Comparison of ENCODE assay signal across 8 cellular contexts in genomic region chr6:73523434-73524123, GRCh38. TPM values are rescaled to one million over a fixed set of nuclear protein-coding genes. Genes with fewer than 3 reads are reported as not detected.
DNase-seq lines count a peak whose midpoint lies in the region; FAIRE-seq and TF ChIP-seq lines count a peak whose summit lies in the region.

No MANE protein-coding gene starts in this region.

- peaks cover 18% of the 10 kb centered on the region for H3K4me1 Mint-ChIP-seq in dendritic cell treated with granulocyte-macrophage colony-stimulating factor and Interleukin-4, amounts not matched to agents 40 ng/mL and 50 ng/mL, for 4 days (ENCODE audit: low read depth)

- intact Hi-C loops in dendritic cell treated with granulocyte-macrophage colony-stimulating factor and Interleukin-4, amounts not matched to agents 40 ng/mL and 50 ng/mL, for 4 days (cut with micrococcal nuclease) = loop anchor here (1.0 to 5.0 kb wide), 2 partner anchors 57 to 74 kb away; no protein-coding TSS in a partner anchor

- H3K9me3 Mint-ChIP-seq in dendritic cell treated with granulocyte-macrophage colony-stimulating factor and Interleukin-4, amounts not matched to agents 40 ng/mL and 50 ng/mL, for 4 days = no peaks in the 10 kb centered on the region

- peak; percentile 48; the same call in 1 of the 2 replicates for TF ChIP-seq POLR2A in H54 (IDR thresholded peaks at IDR 0.05; ENCODE audit: low read depth, low read length)

- peak overlapping the region; percentile 99 for H3K4me3 Mint-ChIP-seq in dendritic cell treated with granulocyte-macrophage colony-stimulating factor and Interleukin-4, amounts not matched to agents 40 ng/mL and 50 ng/mL, for 4 days

- peak; percentile 20 for FAIRE-seq in H54 (lab: Jason Lieb, UNC)

- peak overlapping the region; percentile 100 for H3K27ac Mint-ChIP-seq in dendritic cell treated with granulocyte-macrophage colony-stimulating factor and Interleukin-4, amounts not matched to agents 40 ng/mL and 50 ng/mL, for 4 days

- H3K36me3 Mint-ChIP-seq in dendritic cell treated with granulocyte-macrophage colony-stimulating factor and Interleukin-4, amounts not matched to agents 40 ng/mL and 50 ng/mL, for 4 days (ENCODE audit: low read depth) = peaks cover 32% of the 10 kb centered on the region

- H3K36me3 ChIP-seq in MG63 = peaks cover 25% of the 10 kb centered on the region

- peak; percentile 77 for DNase-seq in GF-D8 (lab: John Stamatoyannopoulos, UW)
- peak; percentile 54 for DNase-seq in H54 (ENCODE audit: insufficient read length, low spot score)
- peak; percentile 81 for DNase-seq in MG63
- peak; percentile 64 for DNase-seq in activated CD4-positive, alpha-beta T cell treated with anti-CD3 and anti-CD28 coated beads for 24 hours (ENCODE audit: low read depth in 2 of 2)
- peak; percentile 65 for DNase-seq in medulla oblongata (ENCODE audit: extremely low spot score)
- peak; percentile 50 for DNase-seq in stimulated activated CD8-positive, alpha-beta memory T cell treated with anti-CD3 and anti-CD28 coated beads, Interleukin-15, amount 100 ng/mL, for 24 hours (ENCODE audit: low read depth)
- DNase-seq in NCI-H345 treated with DMSO at 0.1 percent for 48 hours (lab: John Stamatoyannopoulos, UW; ENCODE audit: unreplicated experiment) = no peak

- peak overlapping the region; percentile 59 for H3K4me3 ChIP-seq in MG63

- no peaks in the 10 kb centered on the region for H3K27me3 ChIP-seq in MG63

- no peaks in the 10 kb centered on the region for H3K9me3 ChIP-seq in MG63

- peaks cover 2% of the 10 kb centered on the region for H3K27me3 Mint-ChIP-seq in dendritic cell treated with granulocyte-macrophage colony-stimulating factor and Interleukin-4, amounts not matched to agents 40 ng/mL and 50 ng/mL, for 4 days

RNA-seq across cellular contexts. Expression of gene EEF1A1, which starts 2.7 kb away (rescaled TPM):
- 14,402 and 16,931 TPM in 2 replicates for total RNA-seq in MG63 (2014; rRNA removed; shearing (Covaris generic); ENCODE audit: low replicate concordance)
